ENCODE assay signal across 14 cellular contexts in genomic region chr2:229519655-229520054, GRCh38.
DNase-seq lines count a peak whose midpoint lies in the region; ATAC-seq lines count a peak whose summit lies in the region.
"Had no signal": no experiment of that assay in that cellular context is flagged by ENCODE, and none has a peak within 500 bp of the region (broad histone marks: within the 10 kb centered on the region; RNA-seq: fewer than 3 reads in every experiment).

No MANE protein-coding gene starts in this region.

- ATAC-seq in GM18909 (IDR thresholded peaks at IDR 0.05; ENCODE audit: poor library complexity, unreplicated experiment) (peak; percentile 75), HG03196 (IDR thresholded peaks at IDR 0.05; ENCODE audit: unreplicated experiment) (peak; percentile 59), HG02798 (IDR thresholded peaks at IDR 0.05; ENCODE audit: poor library complexity, unreplicated experiment) (no peak), left lobe of liver (no peak)

- DNase-seq in Ammon's horn (ENCODE audit: low spot score) (peak; percentile 7), RPMI7951 (ENCODE audit: low read depth) (peak; percentile 82), NCI-H2081 treated with DMSO at 0.1 percent for 48 hours (lab: John Stamatoyannopoulos, UW) (no peak), left lobe of liver (ENCODE audit: low spot score) (no peak), GF-D8 (lab: John Stamatoyannopoulos, UW) (no peak)
- DNase-seq: activated CD4-positive, alpha-beta T cell treated with anti-CD3 and anti-CD28 coated beads for 4 hours; activated effector memory CD4-positive, alpha-beta T cell treated with Interleukin-2 at 50 U/mL for 16 hours; DMS79 treated with DMSO at 0.1 percent for 48 hours; NCI-H510A treated with DMSO at 0.1 percent for 48 hours; SJCRH30; trophoblast cell had no signal

Comparison
In these comparisons a context has a peak if more than half of its experiments do, and no peak if none do; other contexts are left out.
1. DNase-seq: peak in Ammon's horn (single experiment) and RPMI7951 (single experiment); none in NCI-H2081 treated with DMSO at 0.1 percent for 48 hours (single experiment), left lobe of liver (single experiment) and GF-D8 (single experiment).
2. ATAC-seq: peak in GM18909 (single experiment) and HG03196 (single experiment); none in HG02798 (single experiment) and left lobe of liver (single experiment).